16 cellular contexts compared by ENCODE assay signal in the genomic region with DNA sequence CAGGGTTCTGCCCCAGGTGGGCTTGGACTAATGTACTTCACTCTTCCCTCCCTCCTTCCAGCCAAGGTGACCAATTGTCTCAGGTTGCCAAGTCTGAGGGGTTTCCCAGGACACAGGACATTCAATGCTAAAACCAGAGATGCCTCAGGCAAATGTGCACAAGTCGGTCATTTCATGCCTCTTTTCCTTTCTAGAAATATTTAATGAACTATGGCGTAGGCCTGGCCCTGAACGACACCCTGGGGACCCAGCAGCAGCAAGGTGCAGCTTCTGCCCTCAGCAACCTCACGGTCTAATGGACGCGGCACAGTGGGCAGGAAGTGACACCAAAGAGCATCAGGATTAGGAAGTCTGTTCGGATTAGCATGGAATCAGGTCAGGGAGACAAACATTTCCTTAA.
DNase-seq lines count a peak whose midpoint lies in the region; ATAC-seq and TF ChIP-seq lines count a peak whose summit lies in the region.
"Had no signal": no experiment of that assay in that cellular context is flagged by ENCODE, and none has a peak within 500 bp of the region (broad histone marks: within the 10 kb centered on the region; RNA-seq: fewer than 3 reads in every experiment).

No MANE protein-coding gene starts in this region.

- peak overlapping the region; percentile 54 for H3K4me2 ChIP-seq in Karpas-422 (ENCODE audit: low read depth, low read length, poor library complexity, severe bottlenecking)

- no peak for ATAC-seq in activated CD8-positive, alpha-beta T cell treated with anti-CD3 and anti-CD28 coated beads, Interleukin-2, amount 10 ng/mL, durations not matched to agents 7 days and 5 days
- no peak for ATAC-seq in activated CD8-positive, alpha-beta T cell treated with anti-CD3 and anti-CD28 coated beads for 36 hours

- H3K36me3 Mint-ChIP-seq in activated CD8-positive, alpha-beta T cell treated with anti-CD3 and anti-CD28 coated beads, Interleukin-2, amount 10 ng/mL, durations not matched to agents 7 days and 5 days (ENCODE audit: low read depth): no peaks in the 10 kb centered on the region
- H3K36me3 Mint-ChIP-seq in activated CD8-positive, alpha-beta T cell treated with anti-CD3 and anti-CD28 coated beads for 36 hours (ENCODE audit: low read depth): no peaks in the 10 kb centered on the region
- H3K36me3 Mint-ChIP-seq in activated T-helper 2 cell treated with anti-CD3 and anti-CD28 coated beads, Interferon-gamma antibody, Interleukin-2, Interleukin-4, amounts not matched to agents 10 μg/mL and 5 μg/mL and 100 μg/mL, durations not matched to agents 14 hours and 24 hours and 36 hours (ENCODE audit: low read depth): no peaks in the 10 kb centered on the region
- no peaks in the 10 kb centered on the region for H3K36me3 Mint-ChIP-seq in chondrocyte (ENCODE audit: low read depth)

- 0 out of 2 replicates have a peak overlapping the region, but pooled peaks have one; percentile 26 for H3K4me3 ChIP-seq in Karpas-422 (ENCODE audit: low read length)
- H3K4me3 ChIP-seq in esophagus muscularis mucosa: no peak overlapping the region
- H3K4me3 ChIP-seq in vagina: no peak overlapping the region

- CTCF ChIA-PET in activated CD8-positive, alpha-beta T cell treated with anti-CD3 and anti-CD28 coated beads, Interleukin-2, amount 10 ng/mL, durations not matched to agents 7 days and 5 days (lab: Charles Lee): no interaction called here
- CTCF ChIA-PET in activated CD8-positive, alpha-beta T cell treated with anti-CD3 and anti-CD28 coated beads for 36 hours (lab: Charles Lee): no interaction called here

- H3K27me3 Mint-ChIP-seq in activated CD8-positive, alpha-beta T cell treated with anti-CD3 and anti-CD28 coated beads, Interleukin-2, amount 10 ng/mL, durations not matched to agents 7 days and 5 days (ENCODE audit: low read depth): peaks cover 13% of the 10 kb centered on the region
- peaks cover 10% of the 10 kb centered on the region for H3K27me3 Mint-ChIP-seq in activated CD8-positive, alpha-beta T cell treated with anti-CD3 and anti-CD28 coated beads for 36 hours
- peaks cover 9% of the 10 kb centered on the region for H3K27me3 Mint-ChIP-seq in activated T-helper 2 cell treated with anti-CD3 and anti-CD28 coated beads, Interferon-gamma antibody, Interleukin-2, Interleukin-4, amounts not matched to agents 10 μg/mL and 5 μg/mL and 100 μg/mL, durations not matched to agents 14 hours and 24 hours and 36 hours (ENCODE audit: low read depth)
- H3K27me3 Mint-ChIP-seq in chondrocyte (ENCODE audit: low read depth): peaks cover 12% of the 10 kb centered on the region

- H3K4me3 Mint-ChIP-seq in activated CD8-positive, alpha-beta T cell treated with anti-CD3 and anti-CD28 coated beads, Interleukin-2, amount 10 ng/mL, durations not matched to agents 7 days and 5 days: no peak overlapping the region
- no peak overlapping the region for H3K4me3 Mint-ChIP-seq in activated CD8-positive, alpha-beta T cell treated with anti-CD3 and anti-CD28 coated beads for 36 hours
- no peak overlapping the region for H3K4me3 Mint-ChIP-seq in activated T-helper 2 cell treated with anti-CD3 and anti-CD28 coated beads, Interferon-gamma antibody, Interleukin-2, Interleukin-4, amounts not matched to agents 10 μg/mL and 5 μg/mL and 100 μg/mL, durations not matched to agents 14 hours and 24 hours and 36 hours (ENCODE audit: low read depth)
- H3K4me3 Mint-ChIP-seq in chondrocyte (ENCODE audit: unreplicated experiment): no peak overlapping the region
- H3K4me3 Mint-ChIP-seq: CD4-positive, alpha-beta T cell; H9 had no signal

- peak; percentile 4 for DNase-seq in activated CD8-positive, alpha-beta T cell treated with anti-CD3 and anti-CD28 coated beads, Interleukin-2, amount 10 ng/mL, durations not matched to agents 7 days and 5 days
- no peak for DNase-seq in activated CD8-positive, alpha-beta T cell treated with anti-CD3 and anti-CD28 coated beads for 36 hours
- peak; percentile 80 for DNase-seq in Karpas-422
- DNase-seq in esophagus muscularis mucosa (ENCODE audit: extremely low spot score): peak; percentile 82
- peak; percentile 64 to 65 for DNase-seq in vagina (ENCODE audit: extremely low spot score in 2 of 2)
- DNase-seq in activated T-helper 2 cell treated with anti-CD3 and anti-CD28 coated beads, Interferon-gamma antibody, Interleukin-2, Interleukin-4, amounts not matched to agents 10 μg/mL and 5 μg/mL and 100 μg/mL, durations not matched to agents 14 hours and 24 hours and 36 hours (ENCODE audit: low spot score): no peak
- DNase-seq in chondrocyte (ENCODE audit: low spot score): no peak
- DNase-seq: 8988T; AML-193; C1 segment of cervical spinal cord; Calu3; CD4-positive, alpha-beta T cell; DMS 273 treated with DMSO at 0.1 percent for 48 hours; EL; GOT3; H9 had no signal

- H3K9me3 ChIP-seq in Karpas-422 (ENCODE audit: low read length) (no peaks in the 10 kb centered on the region), esophagus muscularis mucosa (no peaks in the 10 kb centered on the region), vagina (no peaks in the 10 kb centered on the region)

- no peak for TF ChIP-seq CTCF in activated CD8-positive, alpha-beta T cell treated with anti-CD3 and anti-CD28 coated beads for 36 hours (IDR thresholded peaks at IDR 0.05)
- TF ChIP-seq CTCF in esophagus muscularis mucosa (IDR thresholded peaks at IDR 0.05) (no peak), vagina (IDR thresholded peaks at IDR 0.05) (no peak), chondrocyte (IDR thresholded peaks at IDR 0.05) (no peak)

- H3K27ac Mint-ChIP-seq in activated CD8-positive, alpha-beta T cell treated with anti-CD3 and anti-CD28 coated beads, Interleukin-2, amount 10 ng/mL, durations not matched to agents 7 days and 5 days: no peak overlapping the region
- no peak overlapping the region for H3K27ac Mint-ChIP-seq in activated CD8-positive, alpha-beta T cell treated with anti-CD3 and anti-CD28 coated beads for 36 hours
- H3K27ac Mint-ChIP-seq in activated T-helper 2 cell treated with anti-CD3 and anti-CD28 coated beads, Interferon-gamma antibody, Interleukin-2, Interleukin-4, amounts not matched to agents 10 μg/mL and 5 μg/mL and 100 μg/mL, durations not matched to agents 14 hours and 24 hours and 36 hours: no peak overlapping the region
- H3K27ac Mint-ChIP-seq in chondrocyte (ENCODE audit: unreplicated experiment): no peak overlapping the region
- H3K27ac Mint-ChIP-seq: CD4-positive, alpha-beta T cell; H9 had no signal

- H3K4me1 ChIP-seq in Karpas-422 (ENCODE audit: low read length) (peaks cover 47% of the 10 kb centered on the region), esophagus muscularis mucosa (peaks cover 0 to 19% (median 13%) of the 10 kb centered on the region in 4 donors), vagina (peaks cover 7% of the 10 kb centered on the region)

- no peak overlapping the region for H3K9ac ChIP-seq in Karpas-422 (ENCODE audit: low read length)

- no peaks in the 10 kb centered on the region for H3K36me3 ChIP-seq in Karpas-422 (ENCODE audit: insufficient read depth, low read length)
- no peaks in the 10 kb centered on the region for H3K36me3 ChIP-seq in esophagus muscularis mucosa
- H3K36me3 ChIP-seq in vagina: no peaks in the 10 kb centered on the region

- no peak overlapping the region for H3K27ac ChIP-seq in Karpas-422 (ENCODE audit: low read length)
- no peak overlapping the region for H3K27ac ChIP-seq in esophagus muscularis mucosa (replicated peaks in 1 of 4)
- no peak overlapping the region for H3K27ac ChIP-seq in vagina

- H3K9me2 ChIP-seq in Karpas-422 (replicated peaks; ENCODE audit: insufficient read depth, low read length): no peaks in the 10 kb centered on the region

- intact Hi-C loops in activated CD8-positive, alpha-beta T cell treated with anti-CD3 and anti-CD28 coated beads for 36 hours (cut with micrococcal nuclease): no loop called here
- intact Hi-C loops in esophagus muscularis mucosa (cut with DNase I): no loop called here
- intact Hi-C loops in vagina (cut with DNase I): no loop called here
- intact Hi-C loops in activated T-helper 2 cell treated with anti-CD3 and anti-CD28 coated beads, Interferon-gamma antibody, Interleukin-2, Interleukin-4, amounts not matched to agents 10 μg/mL and 5 μg/mL and 100 μg/mL, durations not matched to agents 14 hours and 24 hours and 36 hours (cut with micrococcal nuclease): no loop called here

- TF ChIP-seq POLR2A in esophagus muscularis mucosa (IDR thresholded peaks at IDR 0.05; ENCODE audit: low read depth) (no peak), vagina (IDR thresholded peaks at IDR 0.05) (no peak)

- WGBS in esophagus muscularis mucosa: 82% methylated on average over 7 of the region's 7 CpGs

- peaks cover 24% of the 10 kb centered on the region for H3K4me1 Mint-ChIP-seq in activated CD8-positive, alpha-beta T cell treated with anti-CD3 and anti-CD28 coated beads, Interleukin-2, amount 10 ng/mL, durations not matched to agents 7 days and 5 days (ENCODE audit: low read depth)
- peaks cover 10% of the 10 kb centered on the region for H3K4me1 Mint-ChIP-seq in activated CD8-positive, alpha-beta T cell treated with anti-CD3 and anti-CD28 coated beads for 36 hours (ENCODE audit: low read depth)
- H3K4me1 Mint-ChIP-seq in activated T-helper 2 cell treated with anti-CD3 and anti-CD28 coated beads, Interferon-gamma antibody, Interleukin-2, Interleukin-4, amounts not matched to agents 10 μg/mL and 5 μg/mL and 100 μg/mL, durations not matched to agents 14 hours and 24 hours and 36 hours (ENCODE audit: low read depth): peaks cover 20% of the 10 kb centered on the region
- H3K4me1 Mint-ChIP-seq in chondrocyte (ENCODE audit: low read depth): peaks cover 14% of the 10 kb centered on the region

- H3K79me2 ChIP-seq in Karpas-422 (ENCODE audit: low read length): no peaks in the 10 kb centered on the region

- TF ChIP-seq EP300 in esophagus muscularis mucosa (IDR thresholded peaks at IDR 0.05): no peak

- no peaks in the 10 kb centered on the region for H3K9me3 Mint-ChIP-seq in activated CD8-positive, alpha-beta T cell treated with anti-CD3 and anti-CD28 coated beads, Interleukin-2, amount 10 ng/mL, durations not matched to agents 7 days and 5 days (ENCODE audit: insufficient read depth)
- H3K9me3 Mint-ChIP-seq in activated CD8-positive, alpha-beta T cell treated with anti-CD3 and anti-CD28 coated beads for 36 hours: peaks cover 1% of the 10 kb centered on the region
- H3K9me3 Mint-ChIP-seq in activated T-helper 2 cell treated with anti-CD3 and anti-CD28 coated beads, Interferon-gamma antibody, Interleukin-2, Interleukin-4, amounts not matched to agents 10 μg/mL and 5 μg/mL and 100 μg/mL, durations not matched to agents 14 hours and 24 hours and 36 hours: no peaks in the 10 kb centered on the region
- H3K9me3 Mint-ChIP-seq in chondrocyte (ENCODE audit: low read depth): no peaks in the 10 kb centered on the region
- H3K9me3 Mint-ChIP-seq: CD4-positive, alpha-beta T cell; H9 had no signal

- H4K20me1 ChIP-seq in Karpas-422 (ENCODE audit: insufficient read depth, low read depth, low read length): no peaks in the 10 kb centered on the region

- no peak overlapping the region for H2AFZ ChIP-seq in Karpas-422 (ENCODE audit: low read length)

- no peaks in the 10 kb centered on the region for H3K27me3 ChIP-seq in Karpas-422 (ENCODE audit: low read length)
- H3K27me3 ChIP-seq in esophagus muscularis mucosa: no peaks in the 10 kb centered on the region
- no peaks in the 10 kb centered on the region for H3K27me3 ChIP-seq in vagina

- POLR2A ChIA-PET in activated CD8-positive, alpha-beta T cell treated with anti-CD3 and anti-CD28 coated beads, Interleukin-2, amount 10 ng/mL, durations not matched to agents 7 days and 5 days (lab: Charles Lee): no interaction called here
- POLR2A ChIA-PET in activated CD8-positive, alpha-beta T cell treated with anti-CD3 and anti-CD28 coated beads for 36 hours (lab: Charles Lee): no interaction called here

Comparison
In these comparisons a context has a peak if more than half of its experiments do, and no peak if none do; other contexts are left out.
1. DNase-seq: peak in activated CD8-positive, alpha-beta T cell treated with anti-CD3 and anti-CD28 coated beads, Interleukin-2, amount 10 ng/mL, durations not matched to agents 7 days and 5 days (single experiment), Karpas-422 (single experiment), esophagus muscularis mucosa (single experiment) and vagina (2 of 2); none in activated CD8-positive, alpha-beta T cell treated with anti-CD3 and anti-CD28 coated beads for 36 hours (single experiment), activated T-helper 2 cell treated with anti-CD3 and anti-CD28 coated beads, Interferon-gamma antibody, Interleukin-2, Interleukin-4, amounts not matched to agents 10 μg/mL and 5 μg/mL and 100 μg/mL, durations not matched to agents 14 hours and 24 hours and 36 hours (single experiment) and chondrocyte (single experiment).